14 cellular contexts compared by ENCODE assay signal in genomic region chr1:207591205-207591604, GRCh38. TPM values are rescaled to one million over a fixed set of nuclear protein-coding genes. Genes with fewer than 3 reads are reported as not detected.
"Had no signal": no experiment of that assay in that cellular context is flagged by ENCODE, and none has a peak within 500 bp of the region (broad histone marks: within the 10 kb centered on the region; RNA-seq: fewer than 3 reads in every experiment).

No MANE protein-coding gene starts in this region.

RNA-seq across cellular contexts. Expression of gene CR1L, which starts 53.7 kb away (rescaled TPM):
- total RNA-seq: activated CD4-positive, alpha-beta memory T cell treated with anti-CD3 and anti-CD28 coated beads, Interleukin-2, amount 10 ng/mL, durations not matched to agents 7 days and 5 days; activated CD4-positive, alpha-beta T cell treated with anti-CD3 and anti-CD28 coated beads for 36 hours; activated CD4-positive, alpha-beta T cell treated with anti-CD3 and anti-CD28 coated beads, Interleukin-2, amount 10 ng/mL, durations not matched to agents 7 days and 5 days; astrocyte; bronchial epithelial cell; cardiac septum; chondrocyte; colonic mucosa; endothelial cell of umbilical vein; esophagus squamous epithelium; fibroblast of lung; fibroblast of villous mesenchyme; gastroesophageal sphincter; T-helper 1 cell treated with Interleukin-12 subunit alpha and Interleukin-12 subunit beta and Interleukin-4 antibody, amounts not matched to agents 30 ng/mL and 1 ng/mL, for 36 hours had no signal
